Comparison of ENCODE assay signal across 25 cellular contexts in the genomic region with DNA sequence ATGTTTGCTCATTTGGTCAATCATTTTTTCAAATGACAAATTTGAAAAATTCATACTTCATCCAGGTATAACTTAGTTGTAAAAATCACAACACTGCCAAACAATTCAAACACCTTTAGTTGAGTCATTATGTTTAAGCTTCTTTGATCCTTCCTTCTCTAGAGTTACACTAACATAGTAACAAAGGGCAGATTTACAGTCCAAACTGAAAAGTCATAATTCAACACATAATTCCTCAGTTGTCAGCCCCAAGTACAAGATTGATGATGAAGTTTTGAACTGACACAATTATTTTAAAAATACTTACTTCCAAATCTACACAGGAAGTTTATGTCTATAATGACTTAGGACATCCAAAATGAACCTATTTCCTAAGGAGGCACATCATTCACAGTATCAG.
A peak's percentile ranks its signal among the peaks of the same experiment; 100 is the strongest.
DNase-seq lines count a peak whose midpoint lies in the region; ATAC-seq, FAIRE-seq and TF ChIP-seq lines count a peak whose summit lies in the region.
"Had no signal": no experiment of that assay in that cellular context is flagged by ENCODE, and none has a peak within 500 bp of the region (broad histone marks: within the 10 kb centered on the region; RNA-seq: fewer than 3 reads in every experiment).

No MANE protein-coding gene starts in this region.

- no TSS peak for BruUV-seq in K562 (replicated peaks; lab: Mats Ljungman, UMichigan)

- H4K20me1 ChIP-seq in K562 (replicated peaks; ENCODE audit: control insufficient read depth, insufficient read depth, low read length) (no peaks in the 10 kb centered on the region), MM.1S (ENCODE audit: insufficient read depth, low read length) (no peaks in the 10 kb centered on the region)
- H4K20me1 ChIP-seq: BLaER1 treated with 17β-estradiol and CSF1 and Interleukin-3, amounts not matched to agents 10 nM and 100 nM had no signal

- no peaks in the 10 kb centered on the region for H3K4me1 ChIP-seq in K562 (replicated peaks in 1 of 2; ENCODE audit: control insufficient read depth in 2 of 2, insufficient read depth in 2 of 2, low read length in 2 of 2)
- no peaks in the 10 kb centered on the region for H3K4me1 ChIP-seq in MM.1S (ENCODE audit: low read length)
- no peaks in the 10 kb centered on the region for H3K4me1 ChIP-seq in foreskin keratinocyte
- H3K4me1 ChIP-seq: A549, Caco-2 had no signal

- H3K9me1 ChIP-seq in K562 (ENCODE audit: control insufficient read depth, insufficient read depth, low read length), result no peaks in the 10 kb centered on the region

- H3K4me2 ChIP-seq in K562 (ENCODE audit: insufficient read depth, low read length), result no peak overlapping the region
- no peak overlapping the region for H3K4me2 ChIP-seq in MM.1S (ENCODE audit: low read depth, low read length)
- H3K4me2 ChIP-seq: A549; BLaER1 treated with 17β-estradiol and CSF1 and Interleukin-3, amounts not matched to agents 10 nM and 100 nM had no signal

- in situ Hi-C loops in K562 (cut with MboI), result no loop called here

- H2AFZ ChIP-seq in K562 (ENCODE audit: low read depth, low read length) (no peak overlapping the region), MM.1S (ENCODE audit: low read length) (no peak overlapping the region)

- DNase-seq in HEK293T (ENCODE audit: extremely low spot score) (no peak), K562 (ENCODE audit: extremely low read depth in 1 of 4, low spot score in 3 of 4) (no peak), HUDEP-2 (lab: John Stamatoyannopoulos, UW; ENCODE audit: unreplicated experiment in 76 of 76) (no peak), MM.1S (no peak), foreskin keratinocyte (no peak)
- DNase-seq: AML-193; Caco-2; Calu3; CD4-positive, alpha-beta T cell; CD8-positive, alpha-beta T cell; DMS 273 treated with DMSO at 0.1 percent for 48 hours; DMS153; DMS53; DMS79; DND-41; EL; GF-D8 had no signal

- H3K9me2 ChIP-seq in MM.1S (replicated peaks; ENCODE audit: insufficient read depth, low read length), result no peaks in the 10 kb centered on the region

- H3K27ac ChIP-seq in K562 (ENCODE audit: extremely low read depth, low read depth, low read length), result no peak overlapping the region
- no peak overlapping the region for H3K27ac ChIP-seq in MM.1S (ENCODE audit: low read length)
- H3K27ac ChIP-seq in foreskin keratinocyte, result no peak overlapping the region
- H3K27ac ChIP-seq: 22Rv1; A549; BLaER1 treated with 17β-estradiol and CSF1 and Interleukin-3, amounts not matched to agents 10 nM and 100 nM; C4-2B had no signal

- no peak overlapping the region for H3K4me3 ChIP-seq in K562
- no peak overlapping the region for H3K4me3 ChIP-seq in MM.1S (ENCODE audit: low read length)
- H3K4me3 ChIP-seq: A549; BLaER1 treated with 17β-estradiol and CSF1 and Interleukin-3, amounts not matched to agents 10 nM and 100 nM had no signal

- intact Hi-C loops in K562 (cut with micrococcal nuclease), result no loop called here

- H3K27me3 ChIP-seq in K562 (ENCODE audit: control insufficient read depth in 2 of 2, insufficient read depth in 2 of 2, low read length in 2 of 2) (no peaks in the 10 kb centered on the region), MM.1S (replicated peaks; ENCODE audit: insufficient read depth, low read length) (no peaks in the 10 kb centered on the region), foreskin keratinocyte (no peaks in the 10 kb centered on the region)
- H3K27me3 ChIP-seq: BLaER1 treated with 17β-estradiol and CSF1 and Interleukin-3, amounts not matched to agents 10 nM and 100 nM had no signal

- no peaks in the 10 kb centered on the region for H3K36me3 ChIP-seq in K562 (ENCODE audit: control insufficient read depth, insufficient read depth, low read length)
- H3K36me3 ChIP-seq in MM.1S (replicated peaks; ENCODE audit: insufficient read depth, low read length), result no peaks in the 10 kb centered on the region
- H3K36me3 ChIP-seq: BLaER1 treated with 17β-estradiol and CSF1 and Interleukin-3, amounts not matched to agents 10 nM and 100 nM had no signal

- H3K9me3 ChIP-seq in K562 (replicated peaks; ENCODE audit: control insufficient read depth, insufficient read depth, low read depth, low read length), result no peaks in the 10 kb centered on the region
- no peaks in the 10 kb centered on the region for H3K9me3 ChIP-seq in MM.1S (replicated peaks; ENCODE audit: insufficient read depth, low read length)
- H3K9me3 ChIP-seq: A549; BLaER1 treated with 17β-estradiol and CSF1 and Interleukin-3, amounts not matched to agents 10 nM and 100 nM; Caco-2 had no signal

- H3K9ac ChIP-seq in K562 (ENCODE audit: insufficient read depth in 1 of 2, low read depth in 2 of 2, low read length in 2 of 2) (no peak overlapping the region), MM.1S (ENCODE audit: low read length) (no peak overlapping the region)
- H3K9ac ChIP-seq: BLaER1 treated with 17β-estradiol and CSF1 and Interleukin-3, amounts not matched to agents 10 nM and 100 nM had no signal

- no peaks in the 10 kb centered on the region for H3F3A ChIP-seq in MM.1S (ENCODE audit: insufficient read depth, low read length)

- ATAC-seq in K562, result no peak
- no peak for ATAC-seq in foreskin keratinocyte
- ATAC-seq: A549; CD8-positive, alpha-beta T cell had no signal

- no peak for TF ChIP-seq RAD21 in K562 (CRISPR knock-in tag; conservative IDR thresholded peaks at IDR 0.05 in 1 of 2, IDR thresholded peaks at IDR 0.05 in 1 of 2)

- FAIRE-seq in G401.6 (lab: Jason Lieb, UNC) (peak; percentile 86), K562 (lab: Jason Lieb, UNC) (no peak)
- FAIRE-seq: A549, D721Med, GM12891, GM18507 had no signal

- CTCF ChIA-PET in HEK293T (lab: Yijun Ruan, JAX), result no interaction called here
- CTCF ChIA-PET in K562 (lab: Yijun Ruan, JAX; ENCODE audit: low intra/inter-chr PET ratio), result no interaction called here

- H3K79me2 ChIP-seq in K562 (ENCODE audit: control insufficient read depth, insufficient read depth, low read length) (no peaks in the 10 kb centered on the region), MM.1S (ENCODE audit: low read length) (no peaks in the 10 kb centered on the region)

- TF ChIP-seq POLR2A in K562 (conservative IDR thresholded peaks at IDR 0.05), result no peak

- POLR2A ChIA-PET in HEK293T (lab: Yijun Ruan, JAX) (interaction anchor here (0.7 kb wide), 1 partner anchor 282 kb away, joined by 3 read pairs; no protein-coding TSS in a partner anchor), K562 (lab: Yijun Ruan, JAX) (no interaction called here)

- no peak for TF ChIP-seq EP300 in K562 (IDR thresholded peaks at IDR 0.05; ENCODE audit: low read length)

- TF ChIP-seq CTCF in K562 (IDR thresholded peaks at IDR 0.05 in 2 of 3, conservative IDR thresholded peaks at IDR 0.05 in 1 of 3; ENCODE audit: insufficient read depth in 2 of 3, low read depth in 1 of 3, low read length in 3 of 3) (no peak), MM.1S (IDR thresholded peaks at IDR 0.05; ENCODE audit: low read length) (no peak), foreskin keratinocyte (conservative IDR thresholded peaks at IDR 0.05) (no peak)

TF ChIP-seq in HEK293T, 16 proteins besides CTCF, POLR2A, EP300 and RAD21:
- TF ChIP-seq, protein P1, sequence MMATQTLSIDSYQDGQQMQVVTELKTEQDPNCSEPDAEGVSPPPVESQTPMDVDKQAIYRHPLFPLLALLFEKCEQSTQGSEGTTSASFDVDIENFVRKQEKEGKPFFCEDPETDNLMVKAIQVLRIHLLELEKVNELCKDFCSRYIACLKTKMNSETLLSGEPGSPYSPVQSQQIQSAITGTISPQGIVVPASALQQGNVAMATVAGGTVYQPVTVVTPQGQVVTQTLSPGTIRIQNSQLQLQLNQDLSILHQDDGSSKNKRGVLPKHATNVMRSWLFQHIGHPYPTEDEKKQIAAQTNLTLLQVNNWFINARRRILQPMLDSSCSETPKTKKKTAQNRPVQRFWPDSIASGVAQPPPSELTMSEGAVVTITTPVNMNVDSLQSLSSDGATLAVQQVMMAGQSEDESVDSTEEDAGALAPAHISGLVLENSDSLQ (IDR thresholded peaks at IDR 0.05), result 0 out of 2 replicates have a peak, but pooled peaks have one; percentile 6
- TF ChIP-seq ZNF384 (IDR thresholded peaks at IDR 0.05), result no peak

TF ChIP-seq in K562, 482 proteins besides CTCF, POLR2A, EP300 and RAD21 (continues in another document):
- TF ChIP-seq, protein P2, sequence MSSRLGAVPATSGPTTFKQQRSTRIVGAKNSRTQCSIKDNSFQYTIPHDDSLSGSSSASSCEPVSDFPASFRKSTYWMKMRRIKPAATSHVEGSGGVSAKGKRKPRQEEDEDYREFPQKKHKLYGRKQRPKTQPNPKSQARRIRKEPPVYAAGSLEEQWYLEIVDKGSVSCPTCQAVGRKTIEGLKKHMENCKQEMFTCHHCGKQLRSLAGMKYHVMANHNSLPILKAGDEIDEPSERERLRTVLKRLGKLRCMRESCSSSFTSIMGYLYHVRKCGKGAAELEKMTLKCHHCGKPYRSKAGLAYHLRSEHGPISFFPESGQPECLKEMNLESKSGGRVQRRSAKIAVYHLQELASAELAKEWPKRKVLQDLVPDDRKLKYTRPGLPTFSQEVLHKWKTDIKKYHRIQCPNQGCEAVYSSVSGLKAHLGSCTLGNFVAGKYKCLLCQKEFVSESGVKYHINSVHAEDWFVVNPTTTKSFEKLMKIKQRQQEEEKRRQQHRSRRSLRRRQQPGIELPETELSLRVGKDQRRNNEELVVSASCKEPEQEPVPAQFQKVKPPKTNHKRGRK (tag; IDR thresholded peaks at IDR 0.05), result no peak
- TF ChIP-seq ZNF586 (CRISPR knock-in tag; conservative IDR thresholded peaks at IDR 0.05) (no peak), ZNF274 (IDR thresholded peaks at IDR 0.05; ENCODE audit: borderline replicate concordance, low read depth, low read length) (no peak), POLR2AphosphoS5 (IDR thresholded peaks at IDR 0.05; ENCODE audit: control insufficient read depth, insufficient read depth, low read depth, low read length) (no peak), TAF9B (IDR thresholded peaks at IDR 0.05; ENCODE audit: partially characterized antibody) (no peak), ZNF384 (IDR thresholded peaks at IDR 0.05; ENCODE audit: low read depth, low read length) (no peak), U2AF2 (optimal IDR thresholded peaks at IDR 0.05; ENCODE audit: low read depth, low read length) (no peak)
